ENCODE assay signal across 10 cellular contexts in genomic region chr11:46332093-46332567, GRCh38. TPM values are rescaled to one million over a fixed set of nuclear protein-coding genes. Genes with fewer than 3 reads are reported as not detected.
DNase-seq lines count a peak whose midpoint lies in the region; TF ChIP-seq lines count a peak whose summit lies in the region.
"Had no signal": no experiment of that assay in that cellular context is flagged by ENCODE, and none has a peak within 500 bp of the region (broad histone marks: within the 10 kb centered on the region; RNA-seq: fewer than 3 reads in every experiment).

No MANE protein-coding gene starts in this region.

- DNase-seq in neural progenitor cell (ENCODE audit: low spot score) = no peak
- no peak for DNase-seq in DMS114 treated with DMSO at 0.1 percent for 48 hours (lab: John Stamatoyannopoulos, UW; ENCODE audit: unreplicated experiment)
- DNase-seq in OCI-LY7 (ENCODE audit: low spot score) = no peak
- DNase-seq in NCI-H2171 treated with DMSO at 0.1 percent for 48 hours (lab: John Stamatoyannopoulos, UW) = no peak
- no peak for DNase-seq in substantia nigra (lab: John Stamatoyannopoulos, UW)
- DNase-seq: colonic mucosa, NCI-H446 treated with DMSO at 0.1 percent for 48 hours had no signal

- peak overlapping the region; percentile 0 for H3K27ac Mint-ChIP-seq in neural progenitor cell

- H3K4me3 ChIP-seq in BLaER1 = peak overlapping the region; percentile 64; the same call in 1 of the 2 replicates
- H3K4me3 ChIP-seq in HUES48 (ENCODE audit: low read depth, low read length) = peak overlapping the region; percentile 69
- peak overlapping the region; percentile 52 for H3K4me3 ChIP-seq in ectodermal cell (ENCODE audit: insufficient read depth, low read depth, low read length)
- H3K4me3 ChIP-seq in neural progenitor cell = peak overlapping the region; percentile 83
- no peak overlapping the region for H3K4me3 ChIP-seq in OCI-LY7 (ENCODE audit: low read depth, low read length, poor library complexity, severe bottlenecking)

- peaks cover 59% of the 10 kb centered on the region for H3K4me1 Mint-ChIP-seq in neural progenitor cell

- H3K9me2 ChIP-seq in OCI-LY7 (ENCODE audit: insufficient read depth, low read length) = no peaks in the 10 kb centered on the region

- WGBS in ectodermal cell, 2 experiments = 12 to 14% methylated on average over 8 of the region's 8 CpGs

- no peak for TF ChIP-seq CTCF in neural progenitor cell (IDR thresholded peaks at IDR 0.05)
- TF ChIP-seq CTCF in OCI-LY7 (conservative IDR thresholded peaks at IDR 0.05; ENCODE audit: low read length) = no peak

- H3K27me3 ChIP-seq in BLaER1 (peaks cover 92% of the 10 kb centered on the region), HUES48 (ENCODE audit: control insufficient read depth, insufficient read depth, low read length) (peaks cover 56% of the 10 kb centered on the region), ectodermal cell (ENCODE audit: control insufficient read depth, insufficient read depth, low read length, poor library complexity, severe bottlenecking) (peaks cover 23% of the 10 kb centered on the region), neural progenitor cell (peaks cover 39% of the 10 kb centered on the region)

- no peak overlapping the region for H3K9ac ChIP-seq in BLaER1
- no peak overlapping the region for H3K9ac ChIP-seq in HUES48 (ENCODE audit: low read depth, low read length)
- H3K9ac ChIP-seq in neural progenitor cell = no peak overlapping the region

- peak overlapping the region; percentile 71 for H3K4me3 Mint-ChIP-seq in neural progenitor cell

- H4K20me1 ChIP-seq in BLaER1 (peaks cover 37% of the 10 kb centered on the region), neural progenitor cell (ENCODE audit: low read depth) (no peaks in the 10 kb centered on the region), OCI-LY7 (ENCODE audit: insufficient read depth, low read length) (no peaks in the 10 kb centered on the region)

- no peaks in the 10 kb centered on the region for H3K9me3 Mint-ChIP-seq in neural progenitor cell

- no peaks in the 10 kb centered on the region for H3K9me3 ChIP-seq in BLaER1
- H3K9me3 ChIP-seq in HUES48 (ENCODE audit: control insufficient read depth, insufficient read depth, low read length) = no peaks in the 10 kb centered on the region
- H3K9me3 ChIP-seq in ectodermal cell (ENCODE audit: control insufficient read depth, low read length) = no peaks in the 10 kb centered on the region
- no peaks in the 10 kb centered on the region for H3K9me3 ChIP-seq in neural progenitor cell (ENCODE audit: low read depth)
- no peaks in the 10 kb centered on the region for H3K9me3 ChIP-seq in OCI-LY7 (ENCODE audit: low read length)
- H3K9me3 ChIP-seq: colonic mucosa had no signal

- intact Hi-C loops in OCI-LY7 (cut with micrococcal nuclease; ENCODE audit: unreplicated experiment) = no loop called here

- no TSS peak for BruUV-seq in OCI-LY7 (replicated peaks; lab: Mats Ljungman, UMichigan)

- H2AFZ ChIP-seq in neural progenitor cell (replicated peaks) (no peak overlapping the region), OCI-LY7 (ENCODE audit: low read length) (no peak overlapping the region)

- H3K27ac ChIP-seq in BLaER1 = no peak overlapping the region
- no peak overlapping the region for H3K27ac ChIP-seq in HUES48 (ENCODE audit: low read depth, low read length)
- no peak overlapping the region for H3K27ac ChIP-seq in ectodermal cell (ENCODE audit: insufficient read depth, low read depth, low read length, poor library complexity, severe bottlenecking)
- no peak overlapping the region for H3K27ac ChIP-seq in neural progenitor cell
- H3K27ac ChIP-seq in OCI-LY7 (ENCODE audit: low read depth, low read length, poor library complexity, severe bottlenecking) = no peak overlapping the region
- H3K27ac ChIP-seq in substantia nigra (ENCODE audit: low read depth, low read length, poor library complexity, severe bottlenecking) = no peak overlapping the region
- H3K27ac ChIP-seq: colonic mucosa had no signal

- CTCF ChIA-PET in OCI-LY7 (lab: Charles Lee; ENCODE audit: unreplicated experiment) = no interaction called here

- no peaks in the 10 kb centered on the region for H3K36me3 Mint-ChIP-seq in neural progenitor cell

- H3K4me1 ChIP-seq in BLaER1 = peaks cover 39% of the 10 kb centered on the region
- H3K4me1 ChIP-seq in HUES48 (ENCODE audit: control insufficient read depth, insufficient read depth, low read length) = peaks cover 42% of the 10 kb centered on the region
- H3K4me1 ChIP-seq in ectodermal cell (ENCODE audit: control insufficient read depth, insufficient read depth, low read length) = peaks cover 58% of the 10 kb centered on the region
- peaks cover 54% of the 10 kb centered on the region for H3K4me1 ChIP-seq in neural progenitor cell
- H3K4me1 ChIP-seq in OCI-LY7 (ENCODE audit: insufficient read depth, low read length, poor library complexity, severe bottlenecking) = peaks cover 3% of the 10 kb centered on the region

- peaks cover 58% of the 10 kb centered on the region for H3F3A ChIP-seq in neural progenitor cell (ENCODE audit: low read depth)

- H3K79me2 ChIP-seq in neural progenitor cell (ENCODE audit: low read depth) (no peaks in the 10 kb centered on the region), OCI-LY7 (ENCODE audit: insufficient read depth, low read depth, low read length) (no peaks in the 10 kb centered on the region)

- H3K4me2 ChIP-seq in BLaER1 (peak overlapping the region; percentile 81), neural progenitor cell (peak overlapping the region; percentile 100), OCI-LY7 (ENCODE audit: low read length) (no peak overlapping the region)

- H3K36me3 ChIP-seq in BLaER1 (no peaks in the 10 kb centered on the region), HUES48 (ENCODE audit: control insufficient read depth, insufficient read depth, low read length) (no peaks in the 10 kb centered on the region), ectodermal cell (ENCODE audit: control insufficient read depth, insufficient read depth, low read length) (no peaks in the 10 kb centered on the region), neural progenitor cell (no peaks in the 10 kb centered on the region), OCI-LY7 (ENCODE audit: insufficient read depth, low read length) (no peaks in the 10 kb centered on the region)
- H3K36me3 ChIP-seq: colonic mucosa had no signal

- POLR2A ChIA-PET in OCI-LY7 (lab: Charles Lee) = no interaction called here

- peaks cover 24% of the 10 kb centered on the region for H3K27me3 Mint-ChIP-seq in neural progenitor cell (ENCODE audit: insufficient read depth, low read depth)

RNA-seq across cellular contexts. Expression of gene DGKZ, which starts 15.1 kb away (rescaled TPM):
- 63.3 TPM for polyA plus RNA-seq in ectodermal cell (2013, experiment 1 of 4)
- polyA plus RNA-seq in ectodermal cell (2013, experiment 2 of 4) = 58.2 TPM
- polyA plus RNA-seq in ectodermal cell (2013, experiment 3 of 4) = 50.1 TPM
- 49.5 TPM for polyA plus RNA-seq in ectodermal cell (2013, experiment 4 of 4)
- total RNA-seq in neural progenitor cell (ENCODE audit: low replicate concordance) = 12.5 and 55.5 TPM in 2 replicates
- total RNA-seq in OCI-LY7 (2014; rRNA removed; shearing (Covaris generic)) = 110 and 134 TPM in 2 replicates
- 141 and 163 TPM in 2 replicates for total RNA-seq in OCI-LY7 (2022)

RNA-seq across cellular contexts. Expression of gene MDK, which starts 49.3 kb away (rescaled TPM):
- 1,267 TPM for polyA plus RNA-seq in ectodermal cell (2013, experiment 1 of 4)
- 1,149 TPM for polyA plus RNA-seq in ectodermal cell (2013, experiment 2 of 4)
- 1,440 TPM for polyA plus RNA-seq in ectodermal cell (2013, experiment 3 of 4)
- polyA plus RNA-seq in ectodermal cell (2013, experiment 4 of 4) = 1,571 TPM
- total RNA-seq in neural progenitor cell (ENCODE audit: low replicate concordance) (600 and 1,035 TPM in 2 replicates), OCI-LY7 (2022) (5.4 and 6.2 TPM in 2 replicates)
- total RNA-seq in OCI-LY7 (2014; rRNA removed; shearing (Covaris generic)) = 4.1 and 5.1 TPM in 2 replicates

RNA-seq across cellular contexts. Expression of gene CREB3L1, which starts 54.7 kb away (rescaled TPM):
- 7.6 TPM for polyA plus RNA-seq in ectodermal cell (2013, experiment 1 of 4)
- polyA plus RNA-seq in ectodermal cell (2013, experiment 2 of 4) = 5.4 TPM
- polyA plus RNA-seq in ectodermal cell (2013, experiment 3 of 4) = 6.8 TPM
- 7.0 TPM for polyA plus RNA-seq in ectodermal cell (2013, experiment 4 of 4)
- total RNA-seq in neural progenitor cell (ENCODE audit: low replicate concordance) (0.43 and 1.7 TPM in 2 replicates), OCI-LY7 (2022) (0.15 and 0.17 TPM in 2 replicates)
- total RNA-seq in OCI-LY7 (2014; rRNA removed; shearing (Covaris generic)) = not detected in 2 replicates

RNA-seq across cellular contexts. Expression of gene CHRM4, which starts 59.4 kb away (rescaled TPM):
- 1.6 TPM for polyA plus RNA-seq in ectodermal cell (2013, experiment 1 of 4)
- 3.8 TPM for polyA plus RNA-seq in ectodermal cell (2013, experiment 2 of 4)
- 1.2 TPM for polyA plus RNA-seq in ectodermal cell (2013, experiment 3 of 4)
- 1.7 TPM for polyA plus RNA-seq in ectodermal cell (2013, experiment 4 of 4)
- total RNA-seq in neural progenitor cell (ENCODE audit: low replicate concordance) (0.31 TPM in 1 of 2 replicates, not detected in the other), OCI-LY7 (2022) (0.24 TPM in 1 of 2 replicates, not detected in the other)
- 0.09 TPM in 1 of 2 replicates, not detected in the other for total RNA-seq in OCI-LY7 (2014; rRNA removed; shearing (Covaris generic))

Comparison
In these comparisons a context has a peak if more than half of its experiments do, and no peak if none do; other contexts are left out.
1. RNA of gene MDK, which starts 49.3 kb away (total RNA-seq): 600 to 1,035 TPM in neural progenitor cell; 4.1 to 6.2 TPM in OCI-LY7; every median in the first group is over 10 times any median in the second.